8 cellular contexts compared by ENCODE assay signal in genomic region chr2:144331652-144332355, GRCh38.
A peak's percentile ranks its signal among the peaks of the same experiment; 100 is the strongest.
DNase-seq lines count a peak whose midpoint lies in the region; ATAC-seq and TF ChIP-seq lines count a peak whose summit lies in the region.

No MANE protein-coding gene starts in this region.

- peaks cover 13% of the 10 kb centered on the region for H3K79me2 ChIP-seq in ACC112 (ENCODE audit: control insufficient read depth, insufficient read depth, low read length, unreplicated experiment)

- peaks cover 16% of the 10 kb centered on the region for H3K4me1 ChIP-seq in ACC112 (ENCODE audit: control insufficient read depth, insufficient read depth, low read length, unreplicated experiment)
- H3K4me1 ChIP-seq in sigmoid colon, result peaks cover 0 to 14% (median 12%) of the 10 kb centered on the region in 4 donors

- TF ChIP-seq CTCF in GM12875 (IDR thresholded peaks at IDR 0.05; ENCODE audit: borderline replicate concordance, insufficient read depth, low read depth, low read length) (peak; percentile 48; the same call in 1 of the 2 replicates), sigmoid colon (IDR thresholded peaks at IDR 0.05) (peak in 1 of 4 experiments; percentile 26)

- ATAC-seq in HG02610 (IDR thresholded peaks at IDR 0.05; ENCODE audit: unreplicated experiment), result peak; percentile 78

- peak; percentile 87 for DNase-seq in NAMALWA (ENCODE audit: low spot score)
- peak in 37 of 56 donors; percentile 52 to 98 (median 79) for DNase-seq in amygdala (lab: John Stamatoyannopoulos, UW)
- peak in 33 of 51 donors; percentile 53 to 93 (median 81) for DNase-seq in hypothalamus (lab: John Stamatoyannopoulos, UW)
- DNase-seq in sigmoid colon, result peak; percentile 83
- no peak for DNase-seq in GM19240 (ENCODE audit: insufficient read length, low spot score)

- H3K9me3 ChIP-seq in sigmoid colon, result no peaks in the 10 kb centered on the region

- 1% methylated on average over 67 of the region's 67 CpGs for WGBS in sigmoid colon, 2 donors

- H3K27me3 ChIP-seq in ACC112 (ENCODE audit: insufficient read depth, low read length) (no peaks in the 10 kb centered on the region), sigmoid colon (no peaks in the 10 kb centered on the region)

- intact Hi-C loops in sigmoid colon (cut with DNase I), result loop anchor here (5.0 kb wide), 1 partner anchor 185 kb away; no protein-coding TSS in a partner anchor

- H3K36me3 ChIP-seq in ACC112 (ENCODE audit: insufficient read depth, low read length) (no peaks in the 10 kb centered on the region), sigmoid colon (no peaks in the 10 kb centered on the region)

- H2AFZ ChIP-seq in ACC112 (ENCODE audit: low read length, unreplicated experiment), result peak overlapping the region; percentile 4

- TF ChIP-seq EP300 in sigmoid colon (IDR thresholded peaks at IDR 0.05), result no peak

- H3K4me3 ChIP-seq in ACC112 (ENCODE audit: low read depth, low read length) (peak overlapping the region; percentile 87), GM12875 (ENCODE audit: low read depth, low read length) (peak overlapping the region; percentile 76), sigmoid colon (peak overlapping the region; percentile 69 to 84 (median 76))

- H3K27ac ChIP-seq in ACC112 (ENCODE audit: low read depth, low read length) (peak overlapping the region; percentile 71), sigmoid colon (peak overlapping the region; percentile 82 to 88 (median 84))

- no peak for TF ChIP-seq POLR2A in sigmoid colon (IDR thresholded peaks at IDR 0.05)
